ENCODE assay signal across 16 cellular contexts in genomic region chr4:22482250-22483127, GRCh38. TPM values are rescaled to one million over a fixed set of nuclear protein-coding genes. Genes with fewer than 3 reads are reported as not detected.
DNase-seq lines count a peak whose midpoint lies in the region; ATAC-seq and TF ChIP-seq lines count a peak whose summit lies in the region.
"Had no signal": no experiment of that assay in that cellular context is flagged by ENCODE, and none has a peak within 500 bp of the region (broad histone marks: within the 10 kb centered on the region; RNA-seq: fewer than 3 reads in every experiment).

No MANE protein-coding gene starts in this region.

- H3K36me3 ChIP-seq in HEK293 (ENCODE audit: control insufficient read depth in 2 of 2, insufficient read depth in 1 of 2, low read length in 2 of 2) = no peaks in the 10 kb centered on the region
- H3K36me3 ChIP-seq in SJCRH30 = peaks cover 2% of the 10 kb centered on the region; the same call in 1 of the 2 replicates
- H3K36me3 ChIP-seq in BE2C = peaks cover 3% of the 10 kb centered on the region; the same call in 1 of the 2 replicates
- H3K36me3 ChIP-seq: thyroid gland had no signal

- no peak overlapping the region for H3K4me3 ChIP-seq in HEK293 (ENCODE audit: low read depth, low read length)
- no peak overlapping the region for H3K4me3 ChIP-seq in SJCRH30
- H3K4me3 ChIP-seq in right cardiac atrium (ENCODE audit: low read length) = no peak overlapping the region
- no peak overlapping the region for H3K4me3 ChIP-seq in BE2C (ENCODE audit: low read depth, low read length)
- H3K4me3 ChIP-seq: thyroid gland had no signal

- no peak overlapping the region for H3K4me3 Mint-ChIP-seq in neural crest cell

- H3K4me1 ChIP-seq in HEK293 (ENCODE audit: control insufficient read depth, insufficient read depth, low read length) = peaks cover 17% of the 10 kb centered on the region
- peaks cover 58% of the 10 kb centered on the region for H3K4me1 ChIP-seq in SJCRH30
- peaks cover 3% of the 10 kb centered on the region for H3K4me1 ChIP-seq in right cardiac atrium (ENCODE audit: control insufficient read depth, insufficient read depth, low read length)
- H3K4me1 ChIP-seq in BE2C = peaks cover 4% of the 10 kb centered on the region

- H3K4me1 Mint-ChIP-seq in neural crest cell = peaks cover 65% of the 10 kb centered on the region

- no peaks in the 10 kb centered on the region for H3K27me3 Mint-ChIP-seq in neural crest cell (ENCODE audit: low read depth)

- peaks cover 6% of the 10 kb centered on the region for H3K36me3 Mint-ChIP-seq in neural crest cell (ENCODE audit: low read depth)

- H3K27me3 ChIP-seq in SJCRH30 (no peaks in the 10 kb centered on the region), right cardiac atrium (ENCODE audit: control insufficient read depth, insufficient read depth) (no peaks in the 10 kb centered on the region), BE2C (no peaks in the 10 kb centered on the region)
- H3K27me3 ChIP-seq: thyroid gland had no signal

- H3K27ac ChIP-seq in HEK293 (ENCODE audit: extremely low read depth, low read depth, low read length) = no peak overlapping the region
- peak overlapping the region; percentile 77 for H3K27ac ChIP-seq in SJCRH30
- H3K27ac ChIP-seq in right cardiac atrium (ENCODE audit: low read length) = peak overlapping the region; percentile 13
- H3K27ac ChIP-seq: thyroid gland had no signal

- H3K9me3 ChIP-seq in HEK293 (ENCODE audit: control insufficient read depth, insufficient read depth, low read depth, low read length) = no peaks in the 10 kb centered on the region
- H3K9me3 ChIP-seq in SJCRH30 (replicated peaks) = no peaks in the 10 kb centered on the region
- no peaks in the 10 kb centered on the region for H3K9me3 ChIP-seq in right cardiac atrium (ENCODE audit: control insufficient read depth, low read length)
- no peaks in the 10 kb centered on the region for H3K9me3 ChIP-seq in BE2C
- H3K9me3 ChIP-seq: thyroid gland had no signal

- CTCF ChIA-PET in HEK293 (lab: Yijun Ruan, JAX) = interaction anchor here (0.6 kb wide), 1 partner anchor 1427 kb away, joined by 3 read pairs; no protein-coding TSS in a partner anchor

- intact Hi-C loops in right cardiac atrium (cut with DNase I) = no loop called here

- peak overlapping the region; percentile 32 for H3K27ac Mint-ChIP-seq in neural crest cell (ENCODE audit: unreplicated experiment)

- DNase-seq in SJCRH30 = peak; percentile 84 to 90
- no peak for DNase-seq in right cardiac atrium
- DNase-seq in neural crest cell (ENCODE audit: low read depth, low spot score) = no peak
- no peak for DNase-seq in NCI-H2227 treated with DMSO at 0.1 percent for 48 hours (lab: John Stamatoyannopoulos, UW)
- no peak for DNase-seq in BE2C
- DNase-seq in 8988T = no peak
- DNase-seq: activated effector memory CD4-positive, alpha-beta T cell treated with anti-CD3 and anti-CD28 coated beads, Interleukin-2, amount 50 U/mL, for 16 hours; C1 segment of cervical spinal cord; DMS79; effector memory CD4-positive, alpha-beta T cell; hypothalamus; NCI-H146; NCI-H345; RPMI8226; thyroid gland had no signal

- WGBS in right cardiac atrium = 70% methylated on average over 3 of the region's 3 CpGs

- TF ChIP-seq CTCF in HEK293 (tag by site-specific recombination; IDR thresholded peaks at IDR 0.05) (no peak), neural crest cell (conservative IDR thresholded peaks at IDR 0.05) (no peak), BE2C (IDR thresholded peaks at IDR 0.05; ENCODE audit: low read depth, low read length) (no peak)

- POLR2A ChIA-PET in HEK293 (lab: Yijun Ruan, JAX) = interaction anchor here (1.8 kb wide), 1 partner anchor 33 kb away, joined by 7 read pairs; no protein-coding TSS in a partner anchor

- ATAC-seq in right cardiac atrium = peak in 1 of 2 donors; percentile 45

- peaks cover 4% of the 10 kb centered on the region for H3K9me3 Mint-ChIP-seq in neural crest cell

TF ChIP-seq in HEK293, 187 proteins besides CTCF, POLR2A, EP300 and RAD21:
- TF ChIP-seq ZNF121 (tag by site-specific recombination; IDR thresholded peaks at IDR 0.05) (peak; percentile 68; the same call in 1 of the 2 replicates), ZSCAN18 (tag by site-specific recombination; IDR thresholded peaks at IDR 0.05) (no peak)

RNA-seq across cellular contexts. Expression of gene ADGRA3, which starts 33.4 kb away (rescaled TPM):
- 104 TPM in 2 replicates for total RNA-seq in SJCRH30 (2014; rRNA removed; shearing (Covaris generic))
- 10 to 100 TPM; 28.4 to 40.4 (median 31.4) TPM for total RNA-seq in right cardiac atrium
- polyA plus RNA-seq in right cardiac atrium = 15.6 TPM
- total RNA-seq in neural crest cell = 73.8 and 76.0 TPM in 2 replicates
- polyA plus RNA-seq in BE2C (2012; ENCODE audit: insufficient read depth, insufficient read length, low read depth) = 17.3 TPM

Comparison
In these comparisons a context has a peak if more than half of its experiments do, and no peak if none do; other contexts are left out.
1. DNase-seq: peak in SJCRH30 (2 of 2); none in right cardiac atrium (0 of 3), neural crest cell (single experiment), NCI-H2227 treated with DMSO at 0.1 percent for 48 hours (single experiment), BE2C (single experiment) and 8988T (single experiment).